In genomic region chr19:54335979-54336892, GRCh38 we compare ENCODE assay signal across 21 cellular contexts. TPM values are rescaled to one million over a fixed set of nuclear protein-coding genes. Genes with fewer than 3 reads are reported as not detected.
"Had no signal": no experiment of that assay in that cellular context is flagged by ENCODE, and none has a peak within 500 bp of the region (broad histone marks: within the 10 kb centered on the region; RNA-seq: fewer than 3 reads in every experiment).

No MANE protein-coding gene starts in this region.

- H3K36me3 ChIP-seq: breast epithelium, gastroesophageal sphincter, prostate gland, transverse colon had no signal

- H3K9me3 Mint-ChIP-seq: activated CD4-positive, alpha-beta T cell treated with anti-CD3 and anti-CD28 coated beads, Interleukin-2, amount 10 ng/mL, durations not matched to agents 24 days and 14 days; activated T-cell treated with anti-CD3 and anti-CD28 coated beads, Interleukin-2, amount 50 U/mL, for 72 hours; natural killer cell treated with Interleukin-12 subunit alpha and Interleukin-12 subunit beta and Interleukin-15 and Interleukin-18, amount 100 ng/mL, for 72 hours had no signal

- DNase-seq: activated CD4-positive, alpha-beta T cell treated with anti-CD3 and anti-CD28 coated beads, Interleukin-2, amount 10 ng/mL, durations not matched to agents 24 days and 14 days; activated CD8-positive, alpha-beta memory T cell treated with anti-CD3 and anti-CD28 coated beads, Interleukin-2, amount 50 U/mL, for 48 hours; activated gamma-delta T cell treated with Interleukin-2 at 50 U/mL for 16 hours; activated T-cell treated with anti-CD3 and anti-CD28 coated beads, Interleukin-2, amount 50 U/mL, for 72 hours; aorta; dorsolateral prefrontal cortex; left colon; right cardiac atrium; small intestine; stimulated activated CD4-positive, alpha-beta T cell treated with anti-CD3 and anti-CD28 coated beads, Interleukin-4, amount 100 ng/mL, for 24 hours; stimulated activated naive CD8-positive, alpha-beta T cell treated with anti-CD3 and anti-CD28 coated beads, Interleukin-15, Interleukin-2, amounts not matched to agents 100 U/mL and 50 U/mL, for 24 hours; T-helper 2 cell; transverse colon had no signal

- H3K4me3 Mint-ChIP-seq: activated CD4-positive, alpha-beta T cell treated with anti-CD3 and anti-CD28 coated beads, Interleukin-2, amount 10 ng/mL, durations not matched to agents 24 days and 14 days; activated T-cell treated with anti-CD3 and anti-CD28 coated beads, Interleukin-2, amount 50 U/mL, for 72 hours; natural killer cell treated with Interleukin-12 subunit alpha and Interleukin-12 subunit beta and Interleukin-15 and Interleukin-18, amount 100 ng/mL, for 72 hours; WTC11 had no signal

- H3K36me3 Mint-ChIP-seq: natural killer cell treated with Interleukin-12 subunit alpha and Interleukin-12 subunit beta and Interleukin-15 and Interleukin-18, amount 100 ng/mL, for 72 hours; WTC11 had no signal

- H3K27ac Mint-ChIP-seq: activated CD4-positive, alpha-beta T cell treated with anti-CD3 and anti-CD28 coated beads, Interleukin-2, amount 10 ng/mL, durations not matched to agents 24 days and 14 days; activated T-cell treated with anti-CD3 and anti-CD28 coated beads, Interleukin-2, amount 50 U/mL, for 72 hours had no signal

- H3K4me1 ChIP-seq: breast epithelium, gastroesophageal sphincter, prostate gland, transverse colon had no signal

- FAIRE-seq: small intestine, TTC549 had no signal

- H3K9me3 ChIP-seq: breast epithelium, gastroesophageal sphincter, prostate gland, transverse colon had no signal

- H3K4me1 Mint-ChIP-seq: activated CD4-positive, alpha-beta T cell treated with anti-CD3 and anti-CD28 coated beads, Interleukin-2, amount 10 ng/mL, durations not matched to agents 24 days and 14 days had no signal

- H3K27me3 ChIP-seq: transverse colon had no signal

- H3K4me3 ChIP-seq: breast epithelium, gastroesophageal sphincter, prostate gland, transverse colon had no signal

- ATAC-seq: activated T-cell treated with anti-CD3 and anti-CD28 coated beads, Interleukin-2, amount 50 U/mL, for 72 hours; gastroesophageal sphincter; left colon; natural killer cell treated with Interleukin-12 subunit alpha and Interleukin-12 subunit beta and Interleukin-15 and Interleukin-18, amount 100 ng/mL, for 72 hours; right cardiac atrium; stimulated activated naive CD8-positive, alpha-beta T cell treated with anti-CD3 and anti-CD28 coated beads, Interleukin-15, Interleukin-2, amounts not matched to agents 100 U/mL and 50 U/mL, for 24 hours had no signal

- H3K27ac ChIP-seq: breast epithelium, dorsolateral prefrontal cortex, gastroesophageal sphincter, prostate gland, transverse colon had no signal

RNA-seq across cellular contexts. Expression of gene LILRA4, which starts 2.7 kb away (rescaled TPM):
- total RNA-seq: activated CD4-positive, alpha-beta T cell treated with anti-CD3 and anti-CD28 coated beads, Interleukin-2, amount 10 ng/mL, durations not matched to agents 24 days and 14 days; activated T-cell treated with anti-CD3 and anti-CD28 coated beads, Interleukin-2, amount 50 U/mL, for 72 hours; aorta; chondrocyte; gastroesophageal sphincter; left colon; lung microvascular endothelial cell; natural killer cell treated with Interleukin-12 subunit alpha and Interleukin-12 subunit beta and Interleukin-15 and Interleukin-18, amount 100 ng/mL, for 72 hours; right cardiac atrium; WTC11 had no signal
- polyA plus RNA-seq: aorta, right cardiac atrium had no signal

RNA-seq across cellular contexts. Expression of gene LILRA5, which starts 23.3 kb away (rescaled TPM):
- total RNA-seq: activated CD4-positive, alpha-beta T cell treated with anti-CD3 and anti-CD28 coated beads, Interleukin-2, amount 10 ng/mL, durations not matched to agents 24 days and 14 days; activated T-cell treated with anti-CD3 and anti-CD28 coated beads, Interleukin-2, amount 50 U/mL, for 72 hours; chondrocyte; lung microvascular endothelial cell; natural killer cell treated with Interleukin-12 subunit alpha and Interleukin-12 subunit beta and Interleukin-15 and Interleukin-18, amount 100 ng/mL, for 72 hours; WTC11 had no signal

RNA-seq across cellular contexts. Expression of gene LAIR1, which starts 28.5 kb away (rescaled TPM):
- total RNA-seq: chondrocyte, lung microvascular endothelial cell had no signal

RNA-seq across cellular contexts. Expression of gene LILRB2, which starts 55.3 kb away (rescaled TPM):
- total RNA-seq: activated CD4-positive, alpha-beta T cell treated with anti-CD3 and anti-CD28 coated beads, Interleukin-2, amount 10 ng/mL, durations not matched to agents 24 days and 14 days; activated T-cell treated with anti-CD3 and anti-CD28 coated beads, Interleukin-2, amount 50 U/mL, for 72 hours; chondrocyte; lung microvascular endothelial cell; WTC11 had no signal
